Comparison of ENCODE assay signal across 11 cellular contexts in the genomic region with DNA sequence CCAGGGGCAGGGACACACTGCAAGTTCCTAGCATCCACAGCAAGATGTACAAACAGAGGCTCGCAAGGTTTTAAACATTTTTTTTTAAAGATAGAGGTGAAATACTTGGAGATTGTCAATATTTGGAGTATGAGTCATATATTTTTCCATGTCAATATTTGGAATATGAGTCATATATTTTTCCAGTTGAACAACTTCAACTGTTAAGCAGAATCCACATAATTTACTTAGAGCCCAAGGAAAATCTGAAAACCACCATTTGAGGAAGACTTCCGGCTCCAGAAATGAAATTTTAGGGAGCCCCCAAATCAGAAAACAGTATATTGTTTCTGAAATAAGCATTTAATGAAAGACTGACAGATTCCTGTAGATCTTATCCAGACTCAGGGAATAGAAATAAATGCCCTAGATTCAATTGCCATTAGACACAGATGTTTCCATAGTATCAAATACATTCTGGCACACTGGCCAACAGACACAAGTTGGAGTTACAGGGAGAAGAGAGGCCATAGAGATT. TPM values are rescaled to one million over a fixed set of nuclear protein-coding genes. Genes with fewer than 3 reads are reported as not detected.
A peak's percentile ranks its signal among the peaks of the same experiment; 100 is the strongest.
DNase-seq lines count a peak whose midpoint lies in the region; ATAC-seq and TF ChIP-seq lines count a peak whose summit lies in the region.
"Had no signal": no experiment of that assay in that cellular context is flagged by ENCODE, and none has a peak within 500 bp of the region (broad histone marks: within the 10 kb centered on the region; RNA-seq: fewer than 3 reads in every experiment).

No MANE protein-coding gene starts in this region.

- H3K27ac ChIP-seq in osteoblast (ENCODE audit: low read depth, low read length) (peak overlapping the region; percentile 81), thyroid gland (no peak overlapping the region)
- H3K27ac ChIP-seq: parathyroid adenoma, WERI-Rb-1 had no signal

- TF ChIP-seq POLR2A in thyroid gland (IDR thresholded peaks at IDR 0.05): no peak

- H2AFZ ChIP-seq in osteoblast (ENCODE audit: low read length): no peak overlapping the region
- H2AFZ ChIP-seq: parathyroid adenoma had no signal

- TF ChIP-seq CTCF in osteoblast (IDR thresholded peaks at IDR 0.05; ENCODE audit: extremely low read depth, low read depth, low read length) (no peak), thyroid gland (IDR thresholded peaks at IDR 0.05) (no peak)

- H4K20me1 ChIP-seq in osteoblast (ENCODE audit: insufficient read depth, low read length): no peaks in the 10 kb centered on the region

- WGBS in thyroid gland, 2 donors: 56 to 78% methylated on average over 2 of the region's 2 CpGs

- peak overlapping the region; percentile 75 for H3K4me2 ChIP-seq in osteoblast (ENCODE audit: insufficient read depth, low read length)

- H3K4me3 ChIP-seq in osteoblast (ENCODE audit: insufficient read depth, low read length) (no peak overlapping the region), thyroid gland (replicated peaks in 1 of 3) (no peak overlapping the region)

- H3K9me3 ChIP-seq in osteoblast (ENCODE audit: low read depth, low read length) (no peaks in the 10 kb centered on the region), thyroid gland (no peaks in the 10 kb centered on the region)

- DNase-seq in ELR (ENCODE audit: low read depth) (peak; percentile 75), NCI-H774 (lab: John Stamatoyannopoulos, UW) (peak; percentile 36), dermis blood vessel endothelial cell (peak; percentile 67), osteoblast (ENCODE audit: insufficient read length, low spot score, missing footprints) (no peak), left lobe of liver (ENCODE audit: low spot score) (no peak), T1000 (lab: John Stamatoyannopoulos, UW) (no peak), thyroid gland (no peak)
- DNase-seq: activated naive CD8-positive, alpha-beta T cell treated with anti-CD3 and anti-CD28 coated beads, Interleukin-2, amount 10 ng/mL, durations not matched to agents 7 days and 5 days; WERI-Rb-1 had no signal

- H3K27me3 ChIP-seq in osteoblast (ENCODE audit: insufficient read depth, low read length) (no peaks in the 10 kb centered on the region), thyroid gland (no peaks in the 10 kb centered on the region)

- ATAC-seq in left lobe of liver: no peak
- ATAC-seq in GM21381 (IDR thresholded peaks at IDR 0.05; ENCODE audit: unreplicated experiment): no peak

- intact Hi-C loops in thyroid gland (cut with DNase I): no loop called here

- H3K36me3 ChIP-seq in osteoblast (ENCODE audit: insufficient read depth, low read length) (no peaks in the 10 kb centered on the region), thyroid gland (no peaks in the 10 kb centered on the region)
- H3K36me3 ChIP-seq: WERI-Rb-1 had no signal

- no peaks in the 10 kb centered on the region for H3K79me2 ChIP-seq in osteoblast (ENCODE audit: insufficient read depth, low read length)
- H3K79me2 ChIP-seq: parathyroid adenoma had no signal

- H3K4me1 ChIP-seq in osteoblast (ENCODE audit: insufficient read depth, low read length) (peaks cover 23% of the 10 kb centered on the region), thyroid gland (no peaks in the 10 kb centered on the region)
- H3K4me1 ChIP-seq: parathyroid adenoma had no signal

RNA-seq across cellular contexts. Expression of gene FAM184A, which starts 51.6 kb away (rescaled TPM):
- total RNA-seq in dermis blood vessel endothelial cell (0.17 and 0.33 TPM in 2 replicates), osteoblast (under 0.01 and 0.36 TPM in 2 replicates), left lobe of liver (3.8 TPM), thyroid gland (10 to 100 TPM; 19.3 to 37.1 (median 21.3) TPM)

Comparison
In these comparisons a context has a peak if more than half of its experiments do, and no peak if none do; other contexts are left out.
1. DNase-seq: peak in ELR (single experiment), NCI-H774 (single experiment) and dermis blood vessel endothelial cell (single experiment); none in osteoblast (single experiment), left lobe of liver (single experiment), T1000 (single experiment) and thyroid gland (0 of 2).